Comparison of ENCODE assay signal across 8 cellular contexts in the genomic region with DNA sequence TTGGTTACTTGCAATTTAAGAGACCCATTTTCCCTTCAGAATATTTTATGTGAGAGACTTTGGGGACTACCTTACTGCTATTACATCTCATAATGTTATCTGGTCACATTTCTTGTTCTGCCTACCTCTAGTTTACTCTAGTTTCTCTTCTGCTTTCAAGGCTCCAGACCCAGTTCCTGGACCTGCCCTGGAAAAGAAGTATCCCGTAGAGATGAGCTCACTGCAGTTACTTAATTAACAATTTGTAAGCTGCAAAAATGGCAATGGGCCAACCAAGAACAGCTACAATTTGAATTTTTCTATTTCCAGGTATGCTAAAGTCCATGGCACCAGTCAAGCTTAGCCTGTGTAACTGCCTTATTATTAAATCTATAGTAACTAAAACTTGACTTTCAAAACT. TPM values are rescaled to one million over a fixed set of nuclear protein-coding genes. Genes with fewer than 3 reads are reported as not detected.
DNase-seq lines count a peak whose midpoint lies in the region; ATAC-seq and TF ChIP-seq lines count a peak whose summit lies in the region.

No MANE protein-coding gene starts in this region.

- POLR2A ChIA-PET in CD4-positive, alpha-beta T cell (lab: Charles Lee) = no interaction called here
- POLR2A ChIA-PET in activated B cell treated with CpG ODN at 0.5 μM for 24 hours (lab: Charles Lee) = interaction anchor here (0.9 kb wide), 1 partner anchor 25 kb away, joined by 4 read pairs; a partner anchor contains a TSS

- no peak overlapping the region for H3K27ac ChIP-seq in CD4-positive, alpha-beta T cell (ENCODE audit: low read depth, low read length)

- intact Hi-C loops in CD4-positive, alpha-beta T cell (cut with DNase I, micrococcal nuclease) = no loop called here
- intact Hi-C loops in activated B cell treated with CpG ODN at 0.5 μM for 24 hours (cut with micrococcal nuclease) = loop anchor here (2.0 to 5.0 kb wide), 2 partner anchors 14 to 150 kb away; no protein-coding TSS in a partner anchor

- CTCF ChIA-PET in CD4-positive, alpha-beta T cell (lab: Charles Lee) = interaction anchor here (1.0 to 1.3 kb wide), 2 partner anchors 9 to 20 kb away, joined by 4 to 6 read pairs; no protein-coding TSS in a partner anchor
- CTCF ChIA-PET in activated B cell treated with CpG ODN at 0.5 μM for 24 hours (lab: Charles Lee) = interaction anchor here (0.5 to 1.2 kb wide), 2 partner anchors 20 to 89 kb away, joined by 3 to 4 read pairs; no protein-coding TSS in a partner anchor

- no peak for ATAC-seq in CD4-positive, alpha-beta T cell (ENCODE audit: poor library complexity)
- ATAC-seq in GM19025 (IDR thresholded peaks at IDR 0.05; ENCODE audit: low read depth, unreplicated experiment) (peak; percentile 75), HG02981 (IDR thresholded peaks at IDR 0.05; ENCODE audit: unreplicated experiment) (peak; percentile 70), activated B cell treated with CpG ODN at 0.5 μM for 24 hours (ENCODE audit: low read depth) (peak; percentile 65)

- H3K9me3 ChIP-seq in CD4-positive, alpha-beta T cell (ENCODE audit: control insufficient read depth, low read length) = no peaks in the 10 kb centered on the region

- no peak for TF ChIP-seq CTCF in CD4-positive, alpha-beta T cell (IDR thresholded peaks at IDR 0.05)
- no peak for TF ChIP-seq CTCF in activated B cell treated with CpG ODN at 0.5 μM for 24 hours (IDR thresholded peaks at IDR 0.05)

- peaks cover 88% of the 10 kb centered on the region for H3K4me1 Mint-ChIP-seq in CD4-positive, alpha-beta T cell (ENCODE audit: low read depth)
- peaks cover 62% of the 10 kb centered on the region for H3K4me1 Mint-ChIP-seq in activated B cell treated with CpG ODN at 0.5 μM for 24 hours

- H3K9me3 Mint-ChIP-seq in CD4-positive, alpha-beta T cell = no peaks in the 10 kb centered on the region
- H3K9me3 Mint-ChIP-seq in activated B cell treated with CpG ODN at 0.5 μM for 24 hours = peaks cover 2% of the 10 kb centered on the region

- H3K4me3 Mint-ChIP-seq in CD4-positive, alpha-beta T cell = peak overlapping the region; percentile 30
- H3K4me3 Mint-ChIP-seq in activated B cell treated with CpG ODN at 0.5 μM for 24 hours = peak overlapping the region; percentile 38

- no peak for DNase-seq in CD4-positive, alpha-beta T cell
- DNase-seq in activated B cell treated with CpG ODN at 0.5 μM for 24 hours (no peak), NCI-H2171 (lab: John Stamatoyannopoulos, UW) (no peak), NCI-H510A treated with DMSO at 0.1 percent for 48 hours (lab: John Stamatoyannopoulos, UW) (no peak)
- DNase-seq in stimulated activated CD4-positive, alpha-beta T cell treated with anti-CD3 and anti-CD28 coated beads, Interleukin-4, amount 100 ng/mL, for 4 hours = no peak
- no peak for DNase-seq in stimulated activated CD4-positive, alpha-beta T cell treated with anti-CD3 and anti-CD28 coated beads, Interleukin-2, amount 100 ng/mL, for 48 hours

- no peaks in the 10 kb centered on the region for H3K27me3 Mint-ChIP-seq in CD4-positive, alpha-beta T cell
- no peaks in the 10 kb centered on the region for H3K27me3 Mint-ChIP-seq in activated B cell treated with CpG ODN at 0.5 μM for 24 hours

- peak overlapping the region; percentile 31 for H3K27ac Mint-ChIP-seq in CD4-positive, alpha-beta T cell
- peak overlapping the region; percentile 71 for H3K27ac Mint-ChIP-seq in activated B cell treated with CpG ODN at 0.5 μM for 24 hours

- H3K27me3 ChIP-seq in CD4-positive, alpha-beta T cell (ENCODE audit: control insufficient read depth, insufficient read depth, low read length) = no peaks in the 10 kb centered on the region

- H3K36me3 Mint-ChIP-seq in CD4-positive, alpha-beta T cell (ENCODE audit: low read depth) = peaks cover 38% of the 10 kb centered on the region
- H3K36me3 Mint-ChIP-seq in activated B cell treated with CpG ODN at 0.5 μM for 24 hours (ENCODE audit: low read depth) = peaks cover 15% of the 10 kb centered on the region

RNA-seq across cellular contexts. Expression of a gene that starts 25.0 kb away (rescaled TPM):
- total RNA-seq in CD4-positive, alpha-beta T cell = 100 to 1,000 TPM; 121 to 123 TPM
- 62.8 and 69.0 TPM in 2 replicates for total RNA-seq in activated B cell treated with CpG ODN at 0.5 μM for 24 hours

RNA-seq across cellular contexts. Expression of a gene that starts 57.5 kb away (rescaled TPM):
- total RNA-seq in CD4-positive, alpha-beta T cell = 1 to 10 TPM; 8.6 to 8.7 TPM
- 6.7 and 7.9 TPM in 2 replicates for total RNA-seq in activated B cell treated with CpG ODN at 0.5 μM for 24 hours
